In the genomic region with DNA sequence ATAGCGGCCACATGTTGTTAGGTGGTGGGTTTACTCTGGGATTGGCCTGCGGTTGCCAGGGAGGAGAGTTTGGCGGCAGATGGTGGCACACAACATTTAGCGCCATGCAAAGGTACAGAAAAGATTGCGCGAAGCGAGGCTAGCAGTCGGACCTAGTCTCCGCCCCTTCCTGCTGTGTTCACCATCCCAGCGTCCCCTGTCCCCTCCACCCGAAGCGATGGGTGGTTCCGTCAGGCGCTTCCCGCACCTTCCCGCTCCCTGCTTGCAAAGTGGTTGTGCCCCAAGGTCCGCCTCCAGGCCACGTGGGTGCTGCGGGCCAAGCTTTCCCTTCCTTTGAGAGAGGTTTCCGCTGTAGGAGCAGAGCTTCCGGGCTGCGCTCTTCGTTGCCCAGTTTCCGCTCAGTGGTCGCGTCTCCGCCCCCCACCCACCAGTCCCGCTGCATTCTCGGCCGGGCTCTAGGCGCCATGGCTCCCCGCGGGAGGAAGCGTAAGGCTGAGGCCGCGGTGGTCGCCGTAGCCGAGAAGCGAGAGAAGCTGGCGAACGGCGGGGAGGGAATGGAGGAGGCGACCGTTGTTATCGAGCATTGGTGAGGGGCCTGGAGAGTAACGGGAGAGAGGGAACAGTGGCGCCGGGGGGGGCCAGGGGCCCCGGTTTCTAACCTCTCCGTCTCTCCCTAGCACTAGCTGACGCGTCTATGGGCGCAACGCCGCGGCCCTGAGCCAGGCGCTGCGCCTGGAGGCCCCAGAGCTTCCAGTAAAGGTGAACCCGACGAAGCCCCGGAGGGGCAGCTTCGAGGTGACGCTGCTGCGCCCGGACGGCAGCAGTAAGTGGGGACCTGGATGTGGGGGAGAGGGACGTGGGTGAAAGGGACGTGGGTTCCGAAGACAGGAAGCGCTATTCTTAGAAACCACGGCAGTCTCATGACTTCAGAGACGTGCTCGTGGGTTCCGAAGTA, we compare ENCODE assay signal across 8 cellular contexts. TPM values are rescaled to one million over a fixed set of nuclear protein-coding genes. Genes with fewer than 3 reads are reported as not detected.
DNase-seq lines count a peak whose midpoint lies in the region; ATAC-seq, FAIRE-seq and TF ChIP-seq lines count a peak whose summit lies in the region.

A gene with protein sequence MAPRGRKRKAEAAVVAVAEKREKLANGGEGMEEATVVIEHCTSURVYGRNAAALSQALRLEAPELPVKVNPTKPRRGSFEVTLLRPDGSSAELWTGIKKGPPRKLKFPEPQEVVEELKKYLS (plus strand): TSS at position 360 of the 955 bp plus-strand sequence. CDS start 105 bp downstream, at position 465.

- peaks cover 25% of the 10 kb centered on the region for H4K20me1 ChIP-seq in Loucy (ENCODE audit: insufficient read depth, low read length, poor library complexity, severe bottlenecking)

- peaks cover 3% of the 10 kb centered on the region for H3K27me3 ChIP-seq in Loucy (ENCODE audit: insufficient read depth, low read length, poor library complexity, severe bottlenecking)

- H3K4me3 Mint-ChIP-seq in natural killer cell treated with Interleukin-12 subunit alpha and Interleukin-12 subunit beta and Interleukin-15 and Interleukin-18, amount 100 ng/mL, for 72 hours, result peak within 1 kb of the TSS; percentile 93

- no peaks in the 10 kb centered on the region for H3K9me3 Mint-ChIP-seq in natural killer cell treated with Interleukin-12 subunit alpha and Interleukin-12 subunit beta and Interleukin-15 and Interleukin-18, amount 100 ng/mL, for 72 hours

- DNase-seq in EL (peak; percentile 98), H54 (ENCODE audit: insufficient read length, low spot score) (peak; percentile 92), fibroblast of pulmonary artery (ENCODE audit: low read depth) (peak; percentile 98)
- DNase-seq in activated effector memory CD4-positive, alpha-beta T cell treated with Interleukin-2 at 50 U/mL for 16 hours, result peak; percentile 89
- peak; percentile 98 for DNase-seq in natural killer cell treated with Interleukin-12 subunit alpha and Interleukin-12 subunit beta and Interleukin-15 and Interleukin-18, amount 100 ng/mL, for 72 hours (ENCODE audit: low spot score)
- peak; percentile 95 for DNase-seq in stimulated activated naive CD8-positive, alpha-beta T cell treated with anti-CD3 and anti-CD28 coated beads, Interleukin-15, Interleukin-2, amounts not matched to agents 100 U/mL and 50 U/mL, for 24 hours

- TF ChIP-seq POLR2A in H54 (IDR thresholded peaks at IDR 0.05; ENCODE audit: low read depth, low read length), result peak; percentile 62
- peak; percentile 72 for TF ChIP-seq POLR2A in Raji (IDR thresholded peaks at IDR 0.05; ENCODE audit: insufficient read depth, low read depth, low read length)

- no peaks in the 10 kb centered on the region for H3F3A ChIP-seq in Loucy (ENCODE audit: low read depth)

- peak within 1 kb of the TSS; percentile 91 for H3K4me2 ChIP-seq in Loucy (ENCODE audit: low read depth, low read length, poor library complexity, severe bottlenecking)

- ATAC-seq in natural killer cell treated with Interleukin-12 subunit alpha and Interleukin-12 subunit beta and Interleukin-15 and Interleukin-18, amount 100 ng/mL, for 72 hours, result peak; percentile 95 to 97
- peak; percentile 95 for ATAC-seq in stimulated activated naive CD8-positive, alpha-beta T cell treated with anti-CD3 and anti-CD28 coated beads, Interleukin-15, Interleukin-2, amounts not matched to agents 100 U/mL and 50 U/mL, for 24 hours

- TF ChIP-seq CTCF in Loucy (conservative IDR thresholded peaks at IDR 0.05; ENCODE audit: low read length) (no peak), fibroblast of pulmonary artery (IDR thresholded peaks at IDR 0.05; ENCODE audit: low read length, missing control alignments) (no peak)

- H3K36me3 ChIP-seq in Loucy (ENCODE audit: insufficient read depth, low read length), result peaks cover 53% of the 10 kb centered on the region

- peak within 1 kb of the TSS; percentile 93 to 98 for H3K27ac Mint-ChIP-seq in natural killer cell treated with Interleukin-12 subunit alpha and Interleukin-12 subunit beta and Interleukin-15 and Interleukin-18, amount 100 ng/mL, for 72 hours

- H3K27me3 Mint-ChIP-seq in natural killer cell treated with Interleukin-12 subunit alpha and Interleukin-12 subunit beta and Interleukin-15 and Interleukin-18, amount 100 ng/mL, for 72 hours, result no peaks in the 10 kb centered on the region

- peaks cover 15 to 22% of the 10 kb centered on the region in 2 donors for H3K4me1 Mint-ChIP-seq in natural killer cell treated with Interleukin-12 subunit alpha and Interleukin-12 subunit beta and Interleukin-15 and Interleukin-18, amount 100 ng/mL, for 72 hours (ENCODE audit: low read depth in 2 of 2)

- peaks cover 16% of the 10 kb centered on the region for H3K36me3 Mint-ChIP-seq in natural killer cell treated with Interleukin-12 subunit alpha and Interleukin-12 subunit beta and Interleukin-15 and Interleukin-18, amount 100 ng/mL, for 72 hours

- peaks cover 33% of the 10 kb centered on the region for H3K79me2 ChIP-seq in Loucy (ENCODE audit: insufficient read depth, low read length)

- H2AFZ ChIP-seq in Loucy (ENCODE audit: low read length), result peak within 1 kb of the TSS; percentile 81

- H3K4me3 ChIP-seq in Loucy (ENCODE audit: low read length, poor library complexity, severe bottlenecking), result peak within 1 kb of the TSS; percentile 93
- peak within 1 kb of the TSS; percentile 95 for H3K4me3 ChIP-seq in fibroblast of pulmonary artery (replicated peaks; ENCODE audit: low read depth, low read length)

- H3K9ac ChIP-seq in Loucy (ENCODE audit: low read depth, low read length, poor library complexity, severe bottlenecking), result peak within 1 kb of the TSS; percentile 96

- peak; percentile 62 for FAIRE-seq in H54 (lab: Jason Lieb, UNC)

- peaks cover 23% of the 10 kb centered on the region for H3K4me1 ChIP-seq in Loucy (ENCODE audit: insufficient read depth, low read length, poor library complexity, severe bottlenecking)

- H3K9me3 ChIP-seq in Loucy (ENCODE audit: insufficient read depth, low read depth, low read length), result no peaks in the 10 kb centered on the region

- H3K9me2 ChIP-seq in Loucy (replicated peaks; ENCODE audit: low read depth, low read length), result no peaks in the 10 kb centered on the region

RNA-seq across cellular contexts. Expression of the gene that starts here (rescaled TPM):
- total RNA-seq in natural killer cell treated with Interleukin-12 subunit alpha and Interleukin-12 subunit beta and Interleukin-15 and Interleukin-18, amount 100 ng/mL, for 72 hours, result 100 to 1,000 TPM; 141 to 178 TPM

Comparison
In these comparisons a context has a peak if more than half of its experiments do, and no peak if none do; other contexts are left out.
1. Peak in every context shown above with its lines: DNase-seq, ATAC-seq and H3K4me3 ChIP-seq.